ENCODE assay signal across 12 cellular contexts in genomic region chr13:70339738-70340137, GRCh38.
A peak's percentile ranks its signal among the peaks of the same experiment; 100 is the strongest.
DNase-seq lines count a peak whose midpoint lies in the region; ATAC-seq and TF ChIP-seq lines count a peak whose summit lies in the region.
"Had no signal": no experiment of that assay in that cellular context is flagged by ENCODE, and none has a peak within 500 bp of the region (broad histone marks: within the 10 kb centered on the region; RNA-seq: fewer than 3 reads in every experiment).

No MANE protein-coding gene starts in this region.

- H3K4me1 ChIP-seq in Panc1 (ENCODE audit: control insufficient read depth, insufficient read depth, low read length) (no peaks in the 10 kb centered on the region), hepatocyte (ENCODE audit: insufficient read depth) (no peaks in the 10 kb centered on the region), ovary (ENCODE audit: insufficient read depth) (no peaks in the 10 kb centered on the region)

- H3K9me3 ChIP-seq in Panc1 (ENCODE audit: control insufficient read depth, insufficient read depth, low read depth, low read length): no peaks in the 10 kb centered on the region
- H3K9me3 ChIP-seq in hepatocyte (ENCODE audit: low read depth): no peaks in the 10 kb centered on the region
- no peaks in the 10 kb centered on the region for H3K9me3 ChIP-seq in ovary

- 63% methylated on average over 4 of the region's 4 CpGs for WGBS in hepatocyte (ENCODE audit: low lambda C conversion rate, missing lambda C conversion rate)
- WGBS in ovary, 3 donors: 55 to 64% (median 56%) methylated on average over 4 of the region's 4 CpGs

- H3K9me2 ChIP-seq in hepatocyte (replicated peaks; ENCODE audit: insufficient read depth): no peaks in the 10 kb centered on the region

- H3K9me3 Mint-ChIP-seq in activated naive CD4-positive, alpha-beta T cell treated with anti-CD3 and anti-CD28 coated beads, Interleukin-2, amount 10 ng/mL, durations not matched to agents 7 days and 5 days: no peaks in the 10 kb centered on the region
- no peaks in the 10 kb centered on the region for H3K9me3 Mint-ChIP-seq in T-helper 2 cell treated with Interferon-gamma antibody and Interleukin-4, amounts not matched to agents 5 μg/mL and 100 μg/mL, for 36 hours

- no peaks in the 10 kb centered on the region for H3K27me3 Mint-ChIP-seq in activated naive CD4-positive, alpha-beta T cell treated with anti-CD3 and anti-CD28 coated beads, Interleukin-2, amount 10 ng/mL, durations not matched to agents 7 days and 5 days
- no peaks in the 10 kb centered on the region for H3K27me3 Mint-ChIP-seq in T-helper 2 cell treated with Interferon-gamma antibody and Interleukin-4, amounts not matched to agents 5 μg/mL and 100 μg/mL, for 36 hours (ENCODE audit: low read depth)

- POLR2A ChIA-PET in Panc1 (lab: Charles Lee): no interaction called here

- no peaks in the 10 kb centered on the region for H3K79me2 ChIP-seq in hepatocyte

- in situ Hi-C loops in ACHN (cut with HindIII; ENCODE audit: low pct_ligation_motif_present, low pct_unique_long_range_greater_than_20kb, low sequenced_read_pairs) (no loop called here), Panc1 (cut with HindIII; ENCODE audit: low pct_unique_long_range_greater_than_20kb, low sequenced_read_pairs) (no loop called here)

- H3K36me3 ChIP-seq in Panc1 (ENCODE audit: control insufficient read depth, insufficient read depth, low read length) (no peaks in the 10 kb centered on the region), hepatocyte (replicated peaks; ENCODE audit: insufficient read depth, low read depth) (no peaks in the 10 kb centered on the region), ovary (no peaks in the 10 kb centered on the region)

- peak; percentile 56 for TF ChIP-seq CTCF in Panc1 (IDR thresholded peaks at IDR 0.05)
- TF ChIP-seq CTCF in hepatocyte (IDR thresholded peaks at IDR 0.05; ENCODE audit: poor library complexity): peak; percentile 47
- no peak for TF ChIP-seq CTCF in ovary (IDR thresholded peaks at IDR 0.05)

- no peak overlapping the region for H3K4me2 ChIP-seq in hepatocyte

- H3K27me3 ChIP-seq in Panc1 (ENCODE audit: control insufficient read depth, insufficient read depth, low read length): no peaks in the 10 kb centered on the region
- H3K27me3 ChIP-seq in hepatocyte: no peaks in the 10 kb centered on the region
- no peaks in the 10 kb centered on the region for H3K27me3 ChIP-seq in ovary

- TF ChIP-seq EP300 in ovary (IDR thresholded peaks at IDR 0.05): no peak

- DNase-seq in ACHN (peak; percentile 25), H4 (ENCODE audit: low spot score) (peak; percentile 17), Panc1 (ENCODE audit: low read depth, low spot score) (peak; percentile 4), hepatocyte (ENCODE audit: low spot score) (peak; percentile 40), ovary (no peak), EL (no peak)
- no peak for DNase-seq in activated naive CD4-positive, alpha-beta T cell treated with anti-CD3 and anti-CD28 coated beads, Interleukin-2, amount 10 ng/mL, durations not matched to agents 7 days and 5 days
- DNase-seq in T-helper 2 cell treated with Interferon-gamma antibody and Interleukin-4, amounts not matched to agents 5 μg/mL and 100 μg/mL, for 36 hours (ENCODE audit: low spot score): no peak
- DNase-seq: DMS79; foreskin melanocyte; NCI-H446; stimulated activated naive CD4-positive, alpha-beta T cell had no signal

- no peaks in the 10 kb centered on the region for H4K20me1 ChIP-seq in hepatocyte (ENCODE audit: insufficient read depth, poor library complexity, severe bottlenecking)

- intact Hi-C loops in Panc1 (cut with micrococcal nuclease; ENCODE audit: unreplicated experiment): loop anchor here (10.0 kb wide), 1 partner anchor 225 kb away; no protein-coding TSS in a partner anchor
- intact Hi-C loops in ovary (cut with DNase I): no loop called here

- H3K4me3 Mint-ChIP-seq in activated naive CD4-positive, alpha-beta T cell treated with anti-CD3 and anti-CD28 coated beads, Interleukin-2, amount 10 ng/mL, durations not matched to agents 7 days and 5 days: no peak overlapping the region
- H3K4me3 Mint-ChIP-seq in T-helper 2 cell treated with Interferon-gamma antibody and Interleukin-4, amounts not matched to agents 5 μg/mL and 100 μg/mL, for 36 hours: no peak overlapping the region

- no TSS peak for BruUV-seq in Panc1 (replicated peaks; lab: Mats Ljungman, UMichigan)

- no peaks in the 10 kb centered on the region for H3K4me1 Mint-ChIP-seq in activated naive CD4-positive, alpha-beta T cell treated with anti-CD3 and anti-CD28 coated beads, Interleukin-2, amount 10 ng/mL, durations not matched to agents 7 days and 5 days
- H3K4me1 Mint-ChIP-seq in T-helper 2 cell treated with Interferon-gamma antibody and Interleukin-4, amounts not matched to agents 5 μg/mL and 100 μg/mL, for 36 hours (ENCODE audit: low read depth): no peaks in the 10 kb centered on the region

- no peaks in the 10 kb centered on the region for H3K36me3 Mint-ChIP-seq in activated naive CD4-positive, alpha-beta T cell treated with anti-CD3 and anti-CD28 coated beads, Interleukin-2, amount 10 ng/mL, durations not matched to agents 7 days and 5 days
- H3K36me3 Mint-ChIP-seq in T-helper 2 cell treated with Interferon-gamma antibody and Interleukin-4, amounts not matched to agents 5 μg/mL and 100 μg/mL, for 36 hours (ENCODE audit: low read depth): no peaks in the 10 kb centered on the region

- H3K4me3 ChIP-seq in Panc1 (ENCODE audit: low read depth in 2 of 2, low read length in 2 of 2) (no peak overlapping the region), hepatocyte (no peak overlapping the region), ovary (no peak overlapping the region)

- no peak for ATAC-seq in Panc1

- TF ChIP-seq POLR2A in ovary (IDR thresholded peaks at IDR 0.05): no peak

- no peak overlapping the region for H3K27ac Mint-ChIP-seq in activated naive CD4-positive, alpha-beta T cell treated with anti-CD3 and anti-CD28 coated beads, Interleukin-2, amount 10 ng/mL, durations not matched to agents 7 days and 5 days
- H3K27ac Mint-ChIP-seq in T-helper 2 cell treated with Interferon-gamma antibody and Interleukin-4, amounts not matched to agents 5 μg/mL and 100 μg/mL, for 36 hours: no peak overlapping the region

- H2AFZ ChIP-seq in hepatocyte: no peak overlapping the region

- H3K27ac ChIP-seq in Panc1 (ENCODE audit: low read length) (no peak overlapping the region), hepatocyte (no peak overlapping the region), ovary (no peak overlapping the region)

- CTCF ChIA-PET in Panc1 (lab: Charles Lee): no interaction called here
- CTCF ChIA-PET in activated naive CD4-positive, alpha-beta T cell treated with anti-CD3 and anti-CD28 coated beads, Interleukin-2, amount 10 ng/mL, durations not matched to agents 7 days and 5 days (lab: Charles Lee): no interaction called here

Comparison
In these comparisons a context has a peak if more than half of its experiments do, and no peak if none do; other contexts are left out.
1. DNase-seq: peak in ACHN (single experiment), H4 (single experiment), Panc1 (single experiment) and hepatocyte (single experiment); none in ovary (0 of 5), activated naive CD4-positive, alpha-beta T cell treated with anti-CD3 and anti-CD28 coated beads, Interleukin-2, amount 10 ng/mL, durations not matched to agents 7 days and 5 days (single experiment), T-helper 2 cell treated with Interferon-gamma antibody and Interleukin-4, amounts not matched to agents 5 μg/mL and 100 μg/mL, for 36 hours (single experiment) and EL (single experiment).
2. CTCF ChIP-seq: peak in Panc1 (single experiment) and hepatocyte (single experiment); none in ovary (0 of 3).